Comparison of ENCODE assay signal across 9 cellular contexts in genomic region chr5:77972545-77973252, GRCh38.
DNase-seq lines count a peak whose midpoint lies in the region; ATAC-seq and TF ChIP-seq lines count a peak whose summit lies in the region.
"Had no signal": no experiment of that assay in that cellular context is flagged by ENCODE, and none has a peak within 500 bp of the region (broad histone marks: within the 10 kb centered on the region; RNA-seq: fewer than 3 reads in every experiment).

No MANE protein-coding gene starts in this region.

- no peak overlapping the region for H3K9ac ChIP-seq in skeletal muscle satellite cell (ENCODE audit: low read depth, low read length)

- no peaks in the 10 kb centered on the region for H3K9me3 Mint-ChIP-seq in activated CD8-positive, alpha-beta T cell treated with anti-CD3 and anti-CD28 coated beads, Interleukin-2, amount 10 ng/mL, durations not matched to agents 7 days and 5 days (ENCODE audit: insufficient read depth)

- H3K4me1 ChIP-seq in skeletal muscle satellite cell (ENCODE audit: control insufficient read depth, insufficient read depth, low read length) (peaks cover 7% of the 10 kb centered on the region), adrenal gland (replicated peaks in 1 of 2) (peaks cover 11 to 18% of the 10 kb centered on the region in 2 donors)

- no peak overlapping the region for H3K27ac Mint-ChIP-seq in activated CD8-positive, alpha-beta T cell treated with anti-CD3 and anti-CD28 coated beads, Interleukin-2, amount 10 ng/mL, durations not matched to agents 7 days and 5 days

- intact Hi-C loops in Right ventricle myocardium superior (cut with DNase I): no loop called here
- intact Hi-C loops in adrenal gland (cut with DNase I): no loop called here

- ATAC-seq in HG02610 (IDR thresholded peaks at IDR 0.05; ENCODE audit: unreplicated experiment) (peak; percentile 64), Right ventricle myocardium superior (ENCODE audit: poor library complexity) (peak; percentile 29)
- peak; percentile 80 for ATAC-seq in activated CD8-positive, alpha-beta T cell treated with anti-CD3 and anti-CD28 coated beads, Interleukin-2, amount 10 ng/mL, durations not matched to agents 7 days and 5 days

- 3 to 5% (median 5%) methylated on average over 40 to 54 of the region's 54 CpGs for WGBS in adrenal gland, 4 donors

- peak overlapping the region; percentile 45 for H3K4me3 Mint-ChIP-seq in activated CD8-positive, alpha-beta T cell treated with anti-CD3 and anti-CD28 coated beads, Interleukin-2, amount 10 ng/mL, durations not matched to agents 7 days and 5 days

- no peak overlapping the region for H3K27ac ChIP-seq in adrenal gland

- CTCF ChIA-PET in activated CD8-positive, alpha-beta T cell treated with anti-CD3 and anti-CD28 coated beads, Interleukin-2, amount 10 ng/mL, durations not matched to agents 7 days and 5 days (lab: Charles Lee): interaction anchor here (0.8 to 2.3 kb wide), 2 partner anchors 10 to 13 kb away, joined by 3 to 6 read pairs; no protein-coding TSS in a partner anchor

- peak in 1 of 6 experiments; percentile 6 for TF ChIP-seq CTCF in adrenal gland (IDR thresholded peaks at IDR 0.05)

- H3K36me3 ChIP-seq in skeletal muscle satellite cell (ENCODE audit: insufficient read depth, low read length): no peaks in the 10 kb centered on the region
- no peaks in the 10 kb centered on the region for H3K36me3 ChIP-seq in adrenal gland (replicated peaks in 1 of 2)

- peak; percentile 24 for DNase-seq in activated CD8-positive, alpha-beta T cell treated with anti-CD3 and anti-CD28 coated beads, Interleukin-2, amount 10 ng/mL, durations not matched to agents 7 days and 5 days
- no peak for DNase-seq in Right ventricle myocardium superior
- no peak for DNase-seq in NCI-H510A treated with DMSO at 0.1 percent for 48 hours (lab: John Stamatoyannopoulos, UW)
- DNase-seq in SIG-M5 (lab: John Stamatoyannopoulos, UW): no peak
- DNase-seq in adrenal gland: no peak
- DNase-seq: left cardiac atrium had no signal

- peak overlapping the region; percentile 83 for H3K4me2 ChIP-seq in skeletal muscle satellite cell (ENCODE audit: low read length)

- H3K27me3 ChIP-seq in skeletal muscle satellite cell (ENCODE audit: control insufficient read depth, insufficient read depth, low read length): peaks cover 52% of the 10 kb centered on the region
- H3K27me3 ChIP-seq in adrenal gland: peaks cover 48% of the 10 kb centered on the region

- no peak for TF ChIP-seq POLR2A in adrenal gland (IDR thresholded peaks at IDR 0.05)

- no peaks in the 10 kb centered on the region for H3K9me3 ChIP-seq in skeletal muscle satellite cell (replicated peaks; ENCODE audit: low read length)
- H3K9me3 ChIP-seq in adrenal gland (replicated peaks in 1 of 3): no peaks in the 10 kb centered on the region

- H3K27me3 Mint-ChIP-seq in activated CD8-positive, alpha-beta T cell treated with anti-CD3 and anti-CD28 coated beads, Interleukin-2, amount 10 ng/mL, durations not matched to agents 7 days and 5 days (ENCODE audit: low read depth): peaks cover 57% of the 10 kb centered on the region

- peak overlapping the region; percentile 20; the same call in 1 of the 2 replicates for H3K4me3 ChIP-seq in GM08714 (ENCODE audit: low read length)
- H3K4me3 ChIP-seq in skeletal muscle satellite cell (ENCODE audit: low read length): peak overlapping the region; percentile 63
- peak overlapping the region in 1 of 4 donors; percentile 33 for H3K4me3 ChIP-seq in adrenal gland

- POLR2A ChIA-PET in activated CD8-positive, alpha-beta T cell treated with anti-CD3 and anti-CD28 coated beads, Interleukin-2, amount 10 ng/mL, durations not matched to agents 7 days and 5 days (lab: Charles Lee): no interaction called here

- no peaks in the 10 kb centered on the region for H3K36me3 Mint-ChIP-seq in activated CD8-positive, alpha-beta T cell treated with anti-CD3 and anti-CD28 coated beads, Interleukin-2, amount 10 ng/mL, durations not matched to agents 7 days and 5 days (ENCODE audit: low read depth)

- peaks cover 13% of the 10 kb centered on the region for H3K4me1 Mint-ChIP-seq in activated CD8-positive, alpha-beta T cell treated with anti-CD3 and anti-CD28 coated beads, Interleukin-2, amount 10 ng/mL, durations not matched to agents 7 days and 5 days (ENCODE audit: low read depth)

Comparison
In these comparisons a context has a peak if more than half of its experiments do, and no peak if none do; other contexts are left out.
1. ATAC-seq: peak in every context shown above with its lines; median percentile 80 in activated CD8-positive, alpha-beta T cell treated with anti-CD3 and anti-CD28 coated beads, Interleukin-2, amount 10 ng/mL, durations not matched to agents 7 days and 5 days; 64 in HG02610; 29 in Right ventricle myocardium superior.